Comparison of ENCODE assay signal across 12 cellular contexts in the genomic region with DNA sequence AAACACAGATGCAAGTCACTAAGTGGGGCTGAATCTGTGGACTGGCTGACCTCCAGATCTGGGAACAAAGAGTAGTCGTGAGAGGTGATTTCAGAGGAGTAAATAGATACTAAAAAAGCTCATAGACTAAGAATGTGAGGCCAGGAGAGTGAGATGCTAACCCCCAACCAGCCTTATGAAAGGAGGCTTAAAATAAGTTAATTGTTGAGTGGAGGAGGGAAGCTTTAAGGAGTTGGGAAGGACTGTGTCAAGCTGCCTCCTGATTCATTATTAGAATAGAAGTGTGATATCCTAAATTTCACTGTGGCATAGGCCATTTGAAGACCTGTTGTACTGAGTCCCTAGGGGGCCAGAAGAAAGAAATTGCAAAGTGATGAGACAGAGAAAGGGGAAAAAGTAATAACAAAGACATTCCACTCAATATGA.
A peak's percentile ranks its signal among the peaks of the same experiment; 100 is the strongest.
DNase-seq lines count a peak whose midpoint lies in the region; ATAC-seq and TF ChIP-seq lines count a peak whose summit lies in the region.
"Had no signal": no experiment of that assay in that cellular context is flagged by ENCODE, and none has a peak within 500 bp of the region (broad histone marks: within the 10 kb centered on the region; RNA-seq: fewer than 3 reads in every experiment).

No MANE protein-coding gene starts in this region.

- no peak for TF ChIP-seq CTCF in fibroblast of the aortic adventitia (IDR thresholded peaks at IDR 0.05; ENCODE audit: insufficient read depth, low read length)

- CTCF ChIA-PET in T-cell (lab: Charles Lee), result no interaction called here

- H3K27me3 Mint-ChIP-seq in activated naive CD4-positive, alpha-beta T cell treated with anti-CD3 and anti-CD28 coated beads, Interleukin-2, amount 50 U/mL, for 24 hours, result no peaks in the 10 kb centered on the region
- no peaks in the 10 kb centered on the region for H3K27me3 Mint-ChIP-seq in T-cell
- H3K27me3 Mint-ChIP-seq in stimulated activated naive CD8-positive, alpha-beta T cell treated with anti-CD3 and anti-CD28 coated beads, Interleukin-15, amount 100 ng/mL, for 72 hours, result no peaks in the 10 kb centered on the region

- DNase-seq in activated naive CD4-positive, alpha-beta T cell treated with Interleukin-2 at 50 U/mL for 16 hours, result no peak
- DNase-seq in T-cell, result no peak
- DNase-seq in fibroblast of the aortic adventitia (ENCODE audit: low read depth), result peak; percentile 70
- no peak for DNase-seq in stimulated activated naive CD8-positive, alpha-beta T cell treated with anti-CD3 and anti-CD28 coated beads, Interleukin-15, amount 100 ng/mL, for 72 hours
- DNase-seq in retina, result no peak
- DNase-seq in stimulated activated CD4-positive, alpha-beta T cell treated with anti-CD3 and anti-CD28 coated beads, Interleukin-4, amount 100 ng/mL, for 4 hours, result no peak
- DNase-seq: activated CD4-positive, alpha-beta T cell treated with anti-CD3 and anti-CD28 coated beads for 48 hours; NCI-H1436 treated with DMSO at 0.1 percent for 48 hours had no signal

- H3K4me3 Mint-ChIP-seq in activated naive CD4-positive, alpha-beta T cell treated with anti-CD3 and anti-CD28 coated beads, Interleukin-2, amount 50 U/mL, for 24 hours, result no peak overlapping the region
- H3K4me3 Mint-ChIP-seq in T-cell, result no peak overlapping the region
- no peak overlapping the region for H3K4me3 Mint-ChIP-seq in stimulated activated naive CD8-positive, alpha-beta T cell treated with anti-CD3 and anti-CD28 coated beads, Interleukin-15, amount 100 ng/mL, for 72 hours

- ATAC-seq in T-cell (replicated peaks in 1 of 4), result no peak
- ATAC-seq in stimulated activated naive CD8-positive, alpha-beta T cell treated with anti-CD3 and anti-CD28 coated beads, Interleukin-15, amount 100 ng/mL, for 72 hours, result no peak
- no peak for ATAC-seq in HG03175 (IDR thresholded peaks at IDR 0.05; ENCODE audit: unreplicated experiment)

- H3K27ac Mint-ChIP-seq in activated naive CD4-positive, alpha-beta T cell treated with anti-CD3 and anti-CD28 coated beads, Interleukin-2, amount 50 U/mL, for 24 hours, result peak overlapping the region; percentile 31
- peak overlapping the region; percentile 9 to 86 for H3K27ac Mint-ChIP-seq in T-cell
- peak overlapping the region; percentile 36 to 70 for H3K27ac Mint-ChIP-seq in stimulated activated naive CD8-positive, alpha-beta T cell treated with anti-CD3 and anti-CD28 coated beads, Interleukin-15, amount 100 ng/mL, for 72 hours

- no peaks in the 10 kb centered on the region for H3K9me3 Mint-ChIP-seq in activated naive CD4-positive, alpha-beta T cell treated with anti-CD3 and anti-CD28 coated beads, Interleukin-2, amount 50 U/mL, for 24 hours
- no peaks in the 10 kb centered on the region for H3K9me3 Mint-ChIP-seq in T-cell
- H3K9me3 Mint-ChIP-seq in stimulated activated naive CD8-positive, alpha-beta T cell treated with anti-CD3 and anti-CD28 coated beads, Interleukin-15, amount 100 ng/mL, for 72 hours, result no peaks in the 10 kb centered on the region

- POLR2A ChIA-PET in T-cell (lab: Charles Lee), result interaction anchor here (0.7 kb wide), 3 partner anchors 112 to 530 kb away, joined by 3 read pairs; no protein-coding TSS in a partner anchor

- H3K36me3 Mint-ChIP-seq in activated naive CD4-positive, alpha-beta T cell treated with anti-CD3 and anti-CD28 coated beads, Interleukin-2, amount 50 U/mL, for 24 hours, result peaks cover 7% of the 10 kb centered on the region
- H3K36me3 Mint-ChIP-seq in T-cell, result peaks cover 7% of the 10 kb centered on the region

- H3K4me1 Mint-ChIP-seq in activated naive CD4-positive, alpha-beta T cell treated with anti-CD3 and anti-CD28 coated beads, Interleukin-2, amount 50 U/mL, for 24 hours, result peaks cover 20% of the 10 kb centered on the region
- H3K4me1 Mint-ChIP-seq in T-cell, result peaks cover 17 to 26% (median 23%) of the 10 kb centered on the region in 3 donors
- H3K4me1 Mint-ChIP-seq in stimulated activated naive CD8-positive, alpha-beta T cell treated with anti-CD3 and anti-CD28 coated beads, Interleukin-15, amount 100 ng/mL, for 72 hours, result peaks cover 5% of the 10 kb centered on the region

- no peak overlapping the region for H3K4me3 ChIP-seq in fibroblast of the aortic adventitia (ENCODE audit: low read depth, low read length)
- H3K4me3 ChIP-seq: right atrium auricular region, thoracic aorta had no signal
